1 cellular context compared by ENCODE assay signal in genomic region chr2:237699870-237700582, GRCh38.
TF ChIP-seq lines count a peak whose summit lies in the region.

No MANE protein-coding gene starts in this region.

TF ChIP-seq in H1, 55 proteins besides CTCF, POLR2A, EP300 and RAD21 (continued from another document):
- TF ChIP-seq CHD7 (IDR thresholded peaks at IDR 0.05; ENCODE audit: insufficient replicate concordance, low read length), result no peak
- no peak for TF ChIP-seq BRCA1 (IDR thresholded peaks at IDR 0.05; ENCODE audit: low read depth, low read length)
